In the genomic region with DNA sequence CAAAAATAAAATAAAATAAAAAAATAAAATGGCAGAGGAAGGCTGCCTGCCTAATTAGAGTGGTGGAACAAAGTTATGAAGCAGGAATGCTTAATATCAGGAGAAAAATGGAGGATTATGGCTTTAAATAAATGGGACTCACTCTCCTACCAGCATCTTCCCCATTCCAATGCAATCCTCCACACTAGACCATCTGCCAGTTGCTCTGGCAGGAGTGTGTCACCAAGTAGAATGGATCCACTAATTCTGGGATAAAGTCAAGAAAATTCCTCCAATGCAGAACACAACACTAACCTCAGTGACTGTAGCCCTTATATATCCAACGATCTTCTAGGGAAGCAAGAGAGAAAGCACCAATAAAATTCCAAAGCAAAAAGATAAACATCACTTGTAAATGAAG, we compare ENCODE assay signal across 2 cellular contexts.
TF ChIP-seq lines count a peak whose summit lies in the region.

No MANE protein-coding gene starts in this region.

TF ChIP-seq in IMR-90, 13 proteins besides CTCF, POLR2A, EP300 and RAD21:
- TF ChIP-seq, protein P1, sequence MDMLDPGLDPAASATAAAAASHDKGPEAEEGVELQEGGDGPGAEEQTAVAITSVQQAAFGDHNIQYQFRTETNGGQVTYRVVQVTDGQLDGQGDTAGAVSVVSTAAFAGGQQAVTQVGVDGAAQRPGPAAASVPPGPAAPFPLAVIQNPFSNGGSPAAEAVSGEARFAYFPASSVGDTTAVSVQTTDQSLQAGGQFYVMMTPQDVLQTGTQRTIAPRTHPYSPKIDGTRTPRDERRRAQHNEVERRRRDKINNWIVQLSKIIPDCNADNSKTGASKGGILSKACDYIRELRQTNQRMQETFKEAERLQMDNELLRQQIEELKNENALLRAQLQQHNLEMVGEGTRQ (IDR thresholded peaks at IDR 0.05; ENCODE audit: low read depth, low read length): no peak
- TF ChIP-seq, protein P2, sequence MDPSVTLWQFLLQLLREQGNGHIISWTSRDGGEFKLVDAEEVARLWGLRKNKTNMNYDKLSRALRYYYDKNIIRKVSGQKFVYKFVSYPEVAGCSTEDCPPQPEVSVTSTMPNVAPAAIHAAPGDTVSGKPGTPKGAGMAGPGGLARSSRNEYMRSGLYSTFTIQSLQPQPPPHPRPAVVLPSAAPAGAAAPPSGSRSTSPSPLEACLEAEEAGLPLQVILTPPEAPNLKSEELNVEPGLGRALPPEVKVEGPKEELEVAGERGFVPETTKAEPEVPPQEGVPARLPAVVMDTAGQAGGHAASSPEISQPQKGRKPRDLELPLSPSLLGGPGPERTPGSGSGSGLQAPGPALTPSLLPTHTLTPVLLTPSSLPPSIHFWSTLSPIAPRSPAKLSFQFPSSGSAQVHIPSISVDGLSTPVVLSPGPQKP (IDR thresholded peaks at IDR 0.05; ENCODE audit: borderline replicate concordance, low read depth, low read length): no peak
- no peak for TF ChIP-seq MAZ (IDR thresholded peaks at IDR 0.05; ENCODE audit: borderline replicate concordance, low read depth, low read length)
- no peak for TF ChIP-seq BHLHE40 (IDR thresholded peaks at IDR 0.05; ENCODE audit: low read depth, low read length)
- TF ChIP-seq MAFK (IDR thresholded peaks at IDR 0.05; ENCODE audit: low read depth, low read length): no peak
- no peak for TF ChIP-seq CHD1 (IDR thresholded peaks at IDR 0.05; ENCODE audit: low read depth, low read length)
- TF ChIP-seq NFE2L2 (IDR thresholded peaks at IDR 0.05; ENCODE audit: low read depth, low read length): no peak
- no peak for TF ChIP-seq FOS (IDR thresholded peaks at IDR 0.05; ENCODE audit: low read depth, low read length)
- no peak for TF ChIP-seq RFX5 (IDR thresholded peaks at IDR 0.05; ENCODE audit: low read depth, low read length)
- no peak for TF ChIP-seq MXI1 (IDR thresholded peaks at IDR 0.05; ENCODE audit: borderline replicate concordance, low read depth, low read length)
- TF ChIP-seq RCOR1 (IDR thresholded peaks at IDR 0.05; ENCODE audit: insufficient replicate concordance, low read length): no peak
- no peak for TF ChIP-seq SMC3 (IDR thresholded peaks at IDR 0.05; ENCODE audit: low read depth, low read length)
- no peak for TF ChIP-seq CEBPB (IDR thresholded peaks at IDR 0.05; ENCODE audit: low read depth, low read length)

TF ChIP-seq in K562, 482 proteins besides CTCF, POLR2A, EP300 and RAD21:
- TF ChIP-seq, protein P3, sequence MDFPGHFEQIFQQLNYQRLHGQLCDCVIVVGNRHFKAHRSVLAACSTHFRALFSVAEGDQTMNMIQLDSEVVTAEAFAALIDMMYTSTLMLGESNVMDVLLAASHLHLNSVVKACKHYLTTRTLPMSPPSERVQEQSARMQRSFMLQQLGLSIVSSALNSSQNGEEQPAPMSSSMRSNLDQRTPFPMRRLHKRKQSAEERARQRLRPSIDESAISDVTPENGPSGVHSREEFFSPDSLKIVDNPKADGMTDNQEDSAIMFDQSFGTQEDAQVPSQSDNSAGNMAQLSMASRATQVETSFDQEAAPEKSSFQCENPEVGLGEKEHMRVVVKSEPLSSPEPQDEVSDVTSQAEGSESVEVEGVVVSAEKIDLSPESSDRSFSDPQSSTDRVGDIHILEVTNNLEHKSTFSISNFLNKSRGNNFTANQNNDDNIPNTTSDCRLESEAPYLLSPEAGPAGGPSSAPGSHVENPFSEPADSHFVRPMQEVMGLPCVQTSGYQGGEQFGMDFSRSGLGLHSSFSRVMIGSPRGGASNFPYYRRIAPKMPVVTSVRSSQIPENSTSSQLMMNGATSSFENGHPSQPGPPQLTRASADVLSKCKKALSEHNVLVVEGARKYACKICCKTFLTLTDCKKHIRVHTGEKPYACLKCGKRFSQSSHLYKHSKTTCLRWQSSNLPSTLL (IDR thresholded peaks at IDR 0.05): no peak
- TF ChIP-seq MCM5 (IDR thresholded peaks at IDR 0.05; ENCODE audit: low read depth) (no peak), NEUROD1 (IDR thresholded peaks at IDR 0.05; ENCODE audit: borderline replicate concordance, low read depth, low read length, partially characterized antibody) (no peak), SMARCE1 (IDR thresholded peaks at IDR 0.05) (no peak), CHD2 (IDR thresholded peaks at IDR 0.05; ENCODE audit: low read depth, low read length) (no peak), ZC3H8 (IDR thresholded peaks at IDR 0.05) (no peak), ZNF431 (CRISPR knock-in tag; IDR thresholded peaks at IDR 0.05) (no peak), ZNF830 (CRISPR knock-in tag; IDR thresholded peaks at IDR 0.05) (no peak), SRSF3 (IDR thresholded peaks at IDR 0.05; ENCODE audit: insufficient read depth, low read length) (no peak), PTBP1 (IDR thresholded peaks at IDR 0.05; ENCODE audit: low read depth, low read length) (no peak), MCM2 (IDR thresholded peaks at IDR 0.05; ENCODE audit: low read depth) (no peak), NFATC3 (IDR thresholded peaks at IDR 0.05) (no peak), NFE2L1 (tag; IDR thresholded peaks at IDR 0.05; ENCODE audit: borderline replicate concordance, low read depth) (no peak), SRSF9 (IDR thresholded peaks at IDR 0.05; ENCODE audit: borderline replicate concordance, low read depth, low read length) (no peak), DIDO1 (tag; IDR thresholded peaks at IDR 0.05; ENCODE audit: low read depth) (no peak), GTF2A2 (tag; IDR thresholded peaks at IDR 0.05) (no peak), SMAD4 (CRISPR knock-in tag; conservative IDR thresholded peaks at IDR 0.05) (no peak), CAMTA2 (CRISPR knock-in tag; conservative IDR thresholded peaks at IDR 0.05) (no peak)
- TF ChIP-seq, protein P4, sequence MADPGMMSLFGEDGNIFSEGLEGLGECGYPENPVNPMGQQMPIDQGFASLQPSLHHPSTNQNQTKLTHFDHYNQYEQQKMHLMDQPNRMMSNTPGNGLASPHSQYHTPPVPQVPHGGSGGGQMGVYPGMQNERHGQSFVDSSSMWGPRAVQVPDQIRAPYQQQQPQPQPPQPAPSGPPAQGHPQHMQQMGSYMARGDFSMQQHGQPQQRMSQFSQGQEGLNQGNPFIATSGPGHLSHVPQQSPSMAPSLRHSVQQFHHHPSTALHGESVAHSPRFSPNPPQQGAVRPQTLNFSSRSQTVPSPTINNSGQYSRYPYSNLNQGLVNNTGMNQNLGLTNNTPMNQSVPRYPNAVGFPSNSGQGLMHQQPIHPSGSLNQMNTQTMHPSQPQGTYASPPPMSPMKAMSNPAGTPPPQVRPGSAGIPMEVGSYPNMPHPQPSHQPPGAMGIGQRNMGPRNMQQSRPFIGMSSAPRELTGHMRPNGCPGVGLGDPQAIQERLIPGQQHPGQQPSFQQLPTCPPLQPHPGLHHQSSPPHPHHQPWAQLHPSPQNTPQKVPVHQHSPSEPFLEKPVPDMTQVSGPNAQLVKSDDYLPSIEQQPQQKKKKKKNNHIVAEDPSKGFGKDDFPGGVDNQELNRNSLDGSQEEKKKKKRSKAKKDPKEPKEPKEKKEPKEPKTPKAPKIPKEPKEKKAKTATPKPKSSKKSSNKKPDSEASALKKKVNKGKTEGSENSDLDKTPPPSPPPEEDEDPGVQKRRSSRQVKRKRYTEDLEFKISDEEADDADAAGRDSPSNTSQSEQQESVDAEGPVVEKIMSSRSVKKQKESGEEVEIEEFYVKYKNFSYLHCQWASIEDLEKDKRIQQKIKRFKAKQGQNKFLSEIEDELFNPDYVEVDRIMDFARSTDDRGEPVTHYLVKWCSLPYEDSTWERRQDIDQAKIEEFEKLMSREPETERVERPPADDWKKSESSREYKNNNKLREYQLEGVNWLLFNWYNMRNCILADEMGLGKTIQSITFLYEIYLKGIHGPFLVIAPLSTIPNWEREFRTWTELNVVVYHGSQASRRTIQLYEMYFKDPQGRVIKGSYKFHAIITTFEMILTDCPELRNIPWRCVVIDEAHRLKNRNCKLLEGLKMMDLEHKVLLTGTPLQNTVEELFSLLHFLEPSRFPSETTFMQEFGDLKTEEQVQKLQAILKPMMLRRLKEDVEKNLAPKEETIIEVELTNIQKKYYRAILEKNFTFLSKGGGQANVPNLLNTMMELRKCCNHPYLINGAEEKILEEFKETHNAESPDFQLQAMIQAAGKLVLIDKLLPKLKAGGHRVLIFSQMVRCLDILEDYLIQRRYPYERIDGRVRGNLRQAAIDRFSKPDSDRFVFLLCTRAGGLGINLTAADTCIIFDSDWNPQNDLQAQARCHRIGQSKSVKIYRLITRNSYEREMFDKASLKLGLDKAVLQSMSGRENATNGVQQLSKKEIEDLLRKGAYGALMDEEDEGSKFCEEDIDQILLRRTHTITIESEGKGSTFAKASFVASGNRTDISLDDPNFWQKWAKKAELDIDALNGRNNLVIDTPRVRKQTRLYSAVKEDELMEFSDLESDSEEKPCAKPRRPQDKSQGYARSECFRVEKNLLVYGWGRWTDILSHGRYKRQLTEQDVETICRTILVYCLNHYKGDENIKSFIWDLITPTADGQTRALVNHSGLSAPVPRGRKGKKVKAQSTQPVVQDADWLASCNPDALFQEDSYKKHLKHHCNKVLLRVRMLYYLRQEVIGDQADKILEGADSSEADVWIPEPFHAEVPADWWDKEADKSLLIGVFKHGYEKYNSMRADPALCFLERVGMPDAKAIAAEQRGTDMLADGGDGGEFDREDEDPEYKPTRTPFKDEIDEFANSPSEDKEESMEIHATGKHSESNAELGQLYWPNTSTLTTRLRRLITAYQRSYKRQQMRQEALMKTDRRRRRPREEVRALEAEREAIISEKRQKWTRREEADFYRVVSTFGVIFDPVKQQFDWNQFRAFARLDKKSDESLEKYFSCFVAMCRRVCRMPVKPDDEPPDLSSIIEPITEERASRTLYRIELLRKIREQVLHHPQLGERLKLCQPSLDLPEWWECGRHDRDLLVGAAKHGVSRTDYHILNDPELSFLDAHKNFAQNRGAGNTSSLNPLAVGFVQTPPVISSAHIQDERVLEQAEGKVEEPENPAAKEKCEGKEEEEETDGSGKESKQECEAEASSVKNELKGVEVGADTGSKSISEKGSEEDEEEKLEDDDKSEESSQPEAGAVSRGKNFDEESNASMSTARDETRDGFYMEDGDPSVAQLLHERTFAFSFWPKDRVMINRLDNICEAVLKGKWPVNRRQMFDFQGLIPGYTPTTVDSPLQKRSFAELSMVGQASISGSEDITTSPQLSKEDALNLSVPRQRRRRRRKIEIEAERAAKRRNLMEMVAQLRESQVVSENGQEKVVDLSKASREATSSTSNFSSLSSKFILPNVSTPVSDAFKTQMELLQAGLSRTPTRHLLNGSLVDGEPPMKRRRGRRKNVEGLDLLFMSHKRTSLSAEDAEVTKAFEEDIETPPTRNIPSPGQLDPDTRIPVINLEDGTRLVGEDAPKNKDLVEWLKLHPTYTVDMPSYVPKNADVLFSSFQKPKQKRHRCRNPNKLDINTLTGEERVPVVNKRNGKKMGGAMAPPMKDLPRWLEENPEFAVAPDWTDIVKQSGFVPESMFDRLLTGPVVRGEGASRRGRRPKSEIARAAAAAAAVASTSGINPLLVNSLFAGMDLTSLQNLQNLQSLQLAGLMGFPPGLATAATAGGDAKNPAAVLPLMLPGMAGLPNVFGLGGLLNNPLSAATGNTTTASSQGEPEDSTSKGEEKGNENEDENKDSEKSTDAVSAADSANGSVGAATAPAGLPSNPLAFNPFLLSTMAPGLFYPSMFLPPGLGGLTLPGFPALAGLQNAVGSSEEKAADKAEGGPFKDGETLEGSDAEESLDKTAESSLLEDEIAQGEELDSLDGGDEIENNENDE (IDR thresholded peaks at IDR 0.05; ENCODE audit: low read depth, low read length): no peak
- TF ChIP-seq, protein P2 (CRISPR knock-in tag; IDR thresholded peaks at IDR 0.05): no peak
